ENCODE assay signal across 27 cellular contexts in genomic region chr6:48429610-48430009, GRCh38.
A peak's percentile ranks its signal among the peaks of the same experiment; 100 is the strongest.
DNase-seq lines count a peak whose midpoint lies in the region; ATAC-seq, FAIRE-seq and TF ChIP-seq lines count a peak whose summit lies in the region.
"Had no signal": no experiment of that assay in that cellular context is flagged by ENCODE, and none has a peak within 500 bp of the region (broad histone marks: within the 10 kb centered on the region; RNA-seq: fewer than 3 reads in every experiment).

No MANE protein-coding gene starts in this region.

- H3K4me1 ChIP-seq in PC-9 (replicated peaks; ENCODE audit: insufficient read depth), result peaks cover 16% of the 10 kb centered on the region
- H3K4me1 ChIP-seq: left ventricle myocardium inferior, tibial nerve had no signal

- H3K4me1 Mint-ChIP-seq in nephron, result peaks cover 27% of the 10 kb centered on the region
- H3K4me1 Mint-ChIP-seq: activated CD4-positive, alpha-beta T cell treated with anti-CD3 and anti-CD28 coated beads, Interleukin-2, amount 10 ng/mL, durations not matched to agents 7 days and 5 days; activated naive CD8-positive, alpha-beta T cell treated with anti-CD3 and anti-CD28 coated beads, Interleukin-2, amount 50 U/mL, for 24 hours; brain; CD4-positive, CD25-positive, alpha-beta regulatory T cell; H9; natural killer cell had no signal

- intact Hi-C loops in PC-9 (cut with micrococcal nuclease; ENCODE audit: unreplicated experiment), result no loop called here

- no peaks in the 10 kb centered on the region for H3K36me3 Mint-ChIP-seq in nephron (ENCODE audit: low read depth)
- H3K36me3 Mint-ChIP-seq: brain; CD4-positive, CD25-positive, alpha-beta regulatory T cell; natural killer cell had no signal

- no peaks in the 10 kb centered on the region for H3K9me3 Mint-ChIP-seq in nephron
- H3K9me3 Mint-ChIP-seq: activated CD4-positive, alpha-beta T cell treated with anti-CD3 and anti-CD28 coated beads, Interleukin-2, amount 10 ng/mL, durations not matched to agents 7 days and 5 days; brain; H9 had no signal

- H3K27me3 ChIP-seq in PC-9 (ENCODE audit: insufficient read depth, low read depth), result no peaks in the 10 kb centered on the region
- H3K27me3 ChIP-seq: tibial nerve had no signal

- peak overlapping the region; percentile 52 to 64 (median 55) for H3K27ac Mint-ChIP-seq in nephron
- H3K27ac Mint-ChIP-seq: activated CD4-positive, alpha-beta T cell treated with anti-CD3 and anti-CD28 coated beads, Interleukin-2, amount 10 ng/mL, durations not matched to agents 7 days and 5 days; activated naive CD8-positive, alpha-beta T cell treated with anti-CD3 and anti-CD28 coated beads, Interleukin-2, amount 50 U/mL, for 24 hours; brain; CD4-positive, CD25-positive, alpha-beta regulatory T cell; H9; natural killer cell had no signal

- CTCF ChIA-PET in PC-9 (lab: Charles Lee) (no interaction called here), RWPE1 (lab: Yijun Ruan, JAX) (interaction anchor here (0.6 to 0.7 kb wide), 2 partner anchors 56 to 578 kb away, joined by 3 read pairs; no protein-coding TSS in a partner anchor)

- H3K4me3 ChIP-seq in PC-9, result no peak overlapping the region
- H3K4me3 ChIP-seq: left ventricle myocardium inferior, tibial nerve had no signal

- ATAC-seq in GM19324 (IDR thresholded peaks at IDR 0.05; ENCODE audit: low FRiP score, unreplicated experiment), result no peak
- ATAC-seq: activated naive CD8-positive, alpha-beta T cell treated with anti-CD3 and anti-CD28 coated beads, Interleukin-2, amount 50 U/mL, for 24 hours; activated T-cell treated with anti-CD3 and anti-CD28 coated beads, Interleukin-2, amount 50 U/mL, for 4 hours; natural killer cell; Right ventricle myocardium inferior had no signal

- H3F3A ChIP-seq in PC-9 (ENCODE audit: insufficient read depth, low read depth), result no peaks in the 10 kb centered on the region

- FAIRE-seq in endometrium (lab: Jason Lieb, UNC), result peak; percentile 15
- FAIRE-seq: frontal cortex had no signal

- no peaks in the 10 kb centered on the region for H3K9me2 ChIP-seq in PC-9 (ENCODE audit: insufficient read depth)

- H4K20me1 ChIP-seq in PC-9 (ENCODE audit: insufficient read depth), result no peaks in the 10 kb centered on the region

- POLR2A ChIA-PET in PC-9 (lab: Charles Lee; ENCODE audit: unreplicated experiment) (no interaction called here), RWPE1 (lab: Yijun Ruan, JAX; ENCODE audit: low non-redundant PET) (no interaction called here)

- no TSS peak for BruUV-seq in PC-9 (replicated peaks; lab: Mats Ljungman, UMichigan)

- no peaks in the 10 kb centered on the region for H3K27me3 Mint-ChIP-seq in nephron (ENCODE audit: low read depth)
- H3K27me3 Mint-ChIP-seq: activated CD4-positive, alpha-beta T cell treated with anti-CD3 and anti-CD28 coated beads, Interleukin-2, amount 10 ng/mL, durations not matched to agents 7 days and 5 days; activated naive CD8-positive, alpha-beta T cell treated with anti-CD3 and anti-CD28 coated beads, Interleukin-2, amount 50 U/mL, for 24 hours; CD4-positive, CD25-positive, alpha-beta regulatory T cell had no signal

- H3K36me3 ChIP-seq in PC-9 (ENCODE audit: low read depth), result no peaks in the 10 kb centered on the region; the same call in 1 of the 2 replicates
- H3K36me3 ChIP-seq: left ventricle myocardium inferior, tibial nerve had no signal

- no peak overlapping the region for H3K4me3 Mint-ChIP-seq in nephron
- H3K4me3 Mint-ChIP-seq: activated CD4-positive, alpha-beta T cell treated with anti-CD3 and anti-CD28 coated beads, Interleukin-2, amount 10 ng/mL, durations not matched to agents 7 days and 5 days; activated naive CD8-positive, alpha-beta T cell treated with anti-CD3 and anti-CD28 coated beads, Interleukin-2, amount 50 U/mL, for 24 hours; activated T-cell treated with anti-CD3 and anti-CD28 coated beads, Interleukin-2, amount 50 U/mL, for 4 hours; brain; CD4-positive, CD25-positive, alpha-beta regulatory T cell; H9; natural killer cell had no signal

- no peaks in the 10 kb centered on the region for H3K79me2 ChIP-seq in PC-9 (ENCODE audit: low read depth)

- peak overlapping the region; percentile 49; the same call in 1 of the 2 replicates for H3K27ac ChIP-seq in PC-9
- H3K27ac ChIP-seq in RWPE1, result no peak overlapping the region
- H3K27ac ChIP-seq: 22Rv1, left ventricle myocardium inferior, tibial nerve had no signal

- peaks cover 4% of the 10 kb centered on the region; the same call in 1 of the 2 replicates for H3K9me3 ChIP-seq in PC-9 (ENCODE audit: insufficient read depth, low read depth)
- H3K9me3 ChIP-seq: left ventricle myocardium inferior, tibial nerve had no signal

- H2AFZ ChIP-seq in PC-9, result no peak overlapping the region

- TF ChIP-seq CTCF in PC-9 (conservative IDR thresholded peaks at IDR 0.05) (no peak), nephron (IDR thresholded peaks at IDR 0.05; ENCODE audit: unreplicated experiment in 3 of 3) (no peak), RWPE1 (conservative IDR thresholded peaks at IDR 0.05; ENCODE audit: low read depth) (no peak)

- DNase-seq in DMS53 (lab: John Stamatoyannopoulos, UW) (peak; percentile 18), DMS53 treated with DMSO at 0.1 percent for 48 hours (lab: John Stamatoyannopoulos, UW; ENCODE audit: unreplicated experiment) (no peak), PC-9 (no peak), DMS79 treated with DMSO at 0.1 percent for 48 hours (lab: John Stamatoyannopoulos, UW) (no peak), RWPE1 (ENCODE audit: low spot score) (no peak)
- DNase-seq: activated CD4-positive, alpha-beta T cell treated with anti-CD3 and anti-CD28 coated beads, Interleukin-2, amount 10 ng/mL, durations not matched to agents 7 days and 5 days; activated gamma-delta T cell treated with Interleukin-2 at 50 U/mL for 16 hours; activated naive CD8-positive, alpha-beta T cell treated with anti-CD3 and anti-CD28 coated beads, Interleukin-2, amount 50 U/mL, for 24 hours; activated T-cell treated with anti-CD3 and anti-CD28 coated beads, Interleukin-2, amount 50 U/mL, for 4 hours; CD4-positive, CD25-positive, alpha-beta regulatory T cell; effector CD4-positive, alpha-beta T cell; H9; hippocampal formation; left ventricle myocardium inferior; midbrain; natural killer cell; NCI-H82; stimulated activated CD4-positive, alpha-beta T cell treated with anti-CD3 and anti-CD28 coated beads, Interleukin-2, amount 100 ng/mL, for 24 hours; T-helper 9 cell had no signal

- H3K4me2 ChIP-seq in PC-9, result peak overlapping the region; percentile 19; the same call in 1 of the 2 replicates
